Comparison of ENCODE assay signal across 1 cellular context in the genomic region with DNA sequence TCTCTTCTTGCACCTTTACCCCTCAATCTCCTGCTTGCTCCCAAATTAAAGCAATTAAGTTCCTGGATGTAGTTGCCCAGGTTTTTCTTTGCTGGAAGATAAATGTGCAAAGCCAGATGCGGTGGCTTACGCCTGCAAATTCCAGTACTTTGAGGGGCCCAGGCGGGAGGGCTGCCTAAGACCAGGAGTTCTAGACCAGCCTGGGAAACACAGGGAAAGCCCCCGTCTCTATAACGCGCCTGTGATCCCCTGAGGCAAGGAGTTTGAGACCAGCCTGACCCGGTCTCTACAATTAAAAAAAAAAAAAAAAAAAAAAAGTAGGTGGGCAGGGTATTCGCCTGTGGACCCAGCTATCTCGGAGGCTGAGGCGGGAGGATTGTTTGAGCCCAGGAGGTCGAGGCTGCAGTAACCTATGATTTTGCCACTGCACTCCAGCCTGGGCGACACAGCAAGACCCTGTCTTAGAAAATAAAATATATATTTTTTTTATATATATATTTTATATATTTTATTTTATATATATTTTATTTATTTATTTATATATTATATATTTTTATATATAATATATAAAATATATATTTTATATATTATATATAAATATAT.
A peak's percentile ranks its signal among the peaks of the same experiment; 100 is the strongest.
TF ChIP-seq lines count a peak whose summit lies in the region.

No MANE protein-coding gene starts in this region.

TF ChIP-seq in HepG2, 621 proteins besides CTCF, POLR2A, EP300 and RAD21 (continued from another document):
- TF ChIP-seq, protein P1, sequence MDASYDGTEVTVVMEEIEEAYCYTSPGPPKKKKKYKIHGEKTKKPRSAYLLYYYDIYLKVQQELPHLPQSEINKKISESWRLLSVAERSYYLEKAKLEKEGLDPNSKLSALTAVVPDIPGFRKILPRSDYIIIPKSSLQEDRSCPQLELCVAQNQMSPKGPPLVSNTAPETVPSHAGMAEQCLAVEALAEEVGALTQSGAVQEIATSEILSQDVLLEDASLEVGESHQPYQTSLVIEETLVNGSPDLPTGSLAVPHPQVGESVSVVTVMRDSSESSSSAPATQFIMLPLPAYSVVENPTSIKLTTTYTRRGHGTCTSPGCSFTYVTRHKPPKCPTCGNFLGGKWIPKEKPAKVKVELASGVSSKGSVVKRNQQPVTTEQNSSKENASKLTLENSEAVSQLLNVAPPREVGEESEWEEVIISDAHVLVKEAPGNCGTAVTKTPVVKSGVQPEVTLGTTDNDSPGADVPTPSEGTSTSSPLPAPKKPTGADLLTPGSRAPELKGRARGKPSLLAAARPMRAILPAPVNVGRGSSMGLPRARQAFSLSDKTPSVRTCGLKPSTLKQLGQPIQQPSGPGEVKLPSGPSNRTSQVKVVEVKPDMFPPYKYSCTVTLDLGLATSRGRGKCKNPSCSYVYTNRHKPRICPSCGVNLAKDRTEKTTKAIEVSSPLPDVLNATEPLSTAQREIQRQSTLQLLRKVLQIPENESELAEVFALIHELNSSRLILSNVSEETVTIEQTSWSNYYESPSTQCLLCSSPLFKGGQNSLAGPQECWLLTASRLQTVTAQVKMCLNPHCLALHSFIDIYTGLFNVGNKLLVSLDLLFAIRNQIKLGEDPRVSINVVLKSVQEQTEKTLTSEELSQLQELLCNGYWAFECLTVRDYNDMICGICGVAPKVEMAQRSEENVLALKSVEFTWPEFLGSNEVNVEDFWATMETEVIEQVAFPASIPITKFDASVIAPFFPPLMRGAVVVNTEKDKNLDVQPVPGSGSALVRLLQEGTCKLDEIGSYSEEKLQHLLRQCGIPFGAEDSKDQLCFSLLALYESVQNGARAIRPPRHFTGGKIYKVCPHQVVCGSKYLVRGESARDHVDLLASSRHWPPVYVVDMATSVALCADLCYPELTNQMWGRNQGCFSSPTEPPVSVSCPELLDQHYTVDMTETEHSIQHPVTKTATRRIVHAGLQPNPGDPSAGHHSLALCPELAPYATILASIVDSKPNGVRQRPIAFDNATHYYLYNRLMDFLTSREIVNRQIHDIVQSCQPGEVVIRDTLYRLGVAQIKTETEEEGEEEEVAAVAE (CRISPR knock-in tag; IDR thresholded peaks at IDR 0.05; ENCODE audit: borderline replicate concordance): no peak
- no peak for TF ChIP-seq RFX5 (IDR thresholded peaks at IDR 0.05; ENCODE audit: low read depth, low read length)
- TF ChIP-seq ATM (IDR thresholded peaks at IDR 0.05; ENCODE audit: borderline replicate concordance): no peak
- TF ChIP-seq ZNF605 (CRISPR knock-in tag; IDR thresholded peaks at IDR 0.05): no peak
- TF ChIP-seq, protein P2, sequence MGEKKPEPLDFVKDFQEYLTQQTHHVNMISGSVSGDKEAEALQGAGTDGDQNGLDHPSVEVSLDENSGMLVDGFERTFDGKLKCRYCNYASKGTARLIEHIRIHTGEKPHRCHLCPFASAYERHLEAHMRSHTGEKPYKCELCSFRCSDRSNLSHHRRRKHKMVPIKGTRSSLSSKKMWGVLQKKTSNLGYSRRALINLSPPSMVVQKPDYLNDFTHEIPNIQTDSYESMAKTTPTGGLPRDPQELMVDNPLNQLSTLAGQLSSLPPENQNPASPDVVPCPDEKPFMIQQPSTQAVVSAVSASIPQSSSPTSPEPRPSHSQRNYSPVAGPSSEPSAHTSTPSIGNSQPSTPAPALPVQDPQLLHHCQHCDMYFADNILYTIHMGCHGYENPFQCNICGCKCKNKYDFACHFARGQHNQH (CRISPR knock-in tag; IDR thresholded peaks at IDR 0.05): no peak
- TF ChIP-seq ZNF343 (CRISPR knock-in tag; IDR thresholded peaks at IDR 0.05): no peak
- TF ChIP-seq GFI1 (CRISPR knock-in tag; IDR thresholded peaks at IDR 0.05; ENCODE audit: borderline replicate concordance): 0 out of 2 replicates have a peak, but pooled peaks have one; percentile 5
- no peak; the same call in 1 of the 2 replicates for TF ChIP-seq ZNF607 (CRISPR knock-in tag; IDR thresholded peaks at IDR 0.05; ENCODE audit: borderline replicate concordance)
- TF ChIP-seq ZNF260 (CRISPR knock-in tag; IDR thresholded peaks at IDR 0.05; ENCODE audit: borderline replicate concordance, low read depth): no peak
- no peak for TF ChIP-seq NFE2L1 (CRISPR knock-in tag; IDR thresholded peaks at IDR 0.05; ENCODE audit: borderline replicate concordance)
- 0 out of 2 replicates have a peak, but pooled peaks have one; percentile 11 for TF ChIP-seq ARNT2 (CRISPR knock-in tag; IDR thresholded peaks at IDR 0.05; ENCODE audit: low read depth)
- 0 out of 2 replicates have a peak, but pooled peaks have one; percentile 45 for TF ChIP-seq DZIP1 (CRISPR knock-in tag; IDR thresholded peaks at IDR 0.05)
- no peak for TF ChIP-seq ZSCAN20 (CRISPR knock-in tag; IDR thresholded peaks at IDR 0.05; ENCODE audit: borderline replicate concordance)
- no peak for TF ChIP-seq JDP2 (CRISPR knock-in tag; IDR thresholded peaks at IDR 0.05; ENCODE audit: borderline replicate concordance)
- no peak for TF ChIP-seq ZBTB44 (CRISPR knock-in tag; IDR thresholded peaks at IDR 0.05)
- 0 out of 2 replicates have a peak, but pooled peaks have one; percentile 11 for TF ChIP-seq ZNF224 (CRISPR knock-in tag; IDR thresholded peaks at IDR 0.05)
- TF ChIP-seq NAIF1 (CRISPR knock-in tag; IDR thresholded peaks at IDR 0.05; ENCODE audit: borderline replicate concordance): 0 out of 2 replicates have a peak, but pooled peaks have one; percentile 20
- TF ChIP-seq TCF7L2 (IDR thresholded peaks at IDR 0.05; ENCODE audit: low read depth, low read length): no peak
- TF ChIP-seq HDAC1 (CRISPR knock-in tag; IDR thresholded peaks at IDR 0.05): no peak
- TF ChIP-seq SPEN (CRISPR knock-in tag; IDR thresholded peaks at IDR 0.05; ENCODE audit: low read depth): no peak
- no peak for TF ChIP-seq CREBL2 (CRISPR knock-in tag; IDR thresholded peaks at IDR 0.05; ENCODE audit: borderline replicate concordance)
- no peak for TF ChIP-seq MED13 (CRISPR knock-in tag; IDR thresholded peaks at IDR 0.05)
- no peak for TF ChIP-seq NFE2L2 (IDR thresholded peaks at IDR 0.05; ENCODE audit: low read length)
- no peak for TF ChIP-seq ZSCAN12 (CRISPR knock-in tag; IDR thresholded peaks at IDR 0.05)
- no peak for TF ChIP-seq AGO2 (optimal IDR thresholded peaks at IDR 0.05; ENCODE audit: low read depth, low read length)
- no peak for TF ChIP-seq ZNF350 (CRISPR knock-in tag; IDR thresholded peaks at IDR 0.05; ENCODE audit: borderline replicate concordance, low read depth)
